ENCODE assay signal across 38 cellular contexts in the genomic region with DNA sequence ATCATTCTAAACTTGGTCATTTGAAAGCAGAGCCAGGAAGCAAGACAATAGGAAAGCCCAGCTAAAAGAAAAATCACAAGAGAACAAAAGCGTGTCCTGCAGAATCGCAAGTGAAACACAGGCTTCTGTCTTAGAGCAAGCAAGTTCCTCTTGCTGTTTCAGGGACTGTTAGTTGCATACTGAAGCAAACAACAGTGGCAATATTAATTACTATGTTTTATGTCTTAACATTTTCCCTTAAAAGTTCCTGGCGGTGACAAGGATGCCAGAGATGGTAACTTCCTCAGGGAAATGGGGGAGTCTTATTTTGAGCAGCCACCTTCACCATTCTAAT.
"Had no signal": no experiment of that assay in that cellular context is flagged by ENCODE, and none has a peak within 500 bp of the region (broad histone marks: within the 10 kb centered on the region; RNA-seq: fewer than 3 reads in every experiment).

No MANE protein-coding gene starts in this region.

- DNase-seq: activated CD4-positive, alpha-beta T cell treated with anti-CD3 and anti-CD28 coated beads for 36 hours; activated CD4-positive, alpha-beta T cell treated with anti-CD3 and anti-CD28 coated beads, Interleukin-2, amount 10 ng/mL, durations not matched to agents 7 days and 5 days; activated CD4-positive, alpha-beta T cell treated with anti-CD3 and anti-CD28 coated beads, Interleukin-2, amount 50 U/mL, for 48 hours; activated CD8-positive, alpha-beta memory T cell treated with anti-CD3 and anti-CD28 coated beads for 24 hours; activated CD8-positive, alpha-beta memory T cell treated with anti-CD3 and anti-CD28 coated beads, Interleukin-2, amount 10 ng/mL, durations not matched to agents 7 days and 5 days; activated CD8-positive, alpha-beta memory T cell treated with anti-CD3 and anti-CD28 coated beads, Interleukin-2, amount 50 U/mL, for 48 hours; activated effector memory CD4-positive, alpha-beta T cell treated with Interleukin-2 at 50 U/mL for 16 hours; activated naive CD4-positive, alpha-beta T cell treated with anti-CD3 and anti-CD28 coated beads, Interleukin-2, amount 10 ng/mL, durations not matched to agents 7 days and 5 days; activated naive CD8-positive, alpha-beta T cell treated with anti-CD3 and anti-CD28 coated beads, Interleukin-2, amount 50 U/mL, for 24 hours; activated T-cell treated with anti-CD3 and anti-CD28 coated beads, Interleukin-2, amount 50 U/mL, for 48 hours; anterior cingulate cortex; caudate nucleus; Kasumi-1; KG1; MG63; NCI-H1048; NCI-H1105 treated with DMSO at 0.1 percent for 48 hours; NCI-H1436; NCI-H1694 treated with DMSO at 0.1 percent for 48 hours; NCI-H2029; NCI-H2107; NCI-H2227 treated with DMSO at 0.1 percent for 48 hours; NCI-H446; NCI-H510A treated with DMSO at 0.1 percent for 48 hours; NCI-H526 treated with DMSO at 0.1 percent for 48 hours; NCI-H774; SHP77; SK-N-SH had no signal

- H3K9me2 ChIP-seq: SK-N-SH had no signal

- H3K9me3 ChIP-seq: MG63, SJSA1, SK-N-SH had no signal

- H3K4me3 ChIP-seq: MG63, SJSA1 had no signal

- H3K4me1 ChIP-seq: SJSA1 had no signal

- H3K4me2 ChIP-seq: SK-N-SH had no signal

- ATAC-seq: activated CD4-positive, alpha-beta T cell treated with anti-CD3 and anti-CD28 coated beads for 36 hours; activated CD4-positive, CD25-positive, alpha-beta regulatory T cell treated with anti-CD3 and anti-CD28 coated beads, Interleukin-2, amount 50 U/mL, for 24 hours; activated CD8-positive, alpha-beta memory T cell treated with anti-CD3 and anti-CD28 coated beads, Interleukin-2, amount 10 ng/mL, durations not matched to agents 7 days and 5 days; activated naive CD8-positive, alpha-beta T cell treated with anti-CD3 and anti-CD28 coated beads, Interleukin-2, amount 50 U/mL, for 24 hours; Panc1 had no signal

- H3K27me3 ChIP-seq: MG63, SJSA1 had no signal

- H3K4me1 Mint-ChIP-seq: activated CD4-positive, alpha-beta T cell treated with anti-CD3 and anti-CD28 coated beads for 36 hours; activated CD4-positive, alpha-beta T cell treated with anti-CD3 and anti-CD28 coated beads, Interleukin-2, amount 10 ng/mL, durations not matched to agents 7 days and 5 days; activated CD8-positive, alpha-beta memory T cell treated with anti-CD3 and anti-CD28 coated beads, Interleukin-2, amount 10 ng/mL, durations not matched to agents 7 days and 5 days; activated naive CD4-positive, alpha-beta T cell treated with anti-CD3 and anti-CD28 coated beads, Interleukin-2, amount 10 ng/mL, durations not matched to agents 7 days and 5 days; activated naive CD8-positive, alpha-beta T cell treated with anti-CD3 and anti-CD28 coated beads, Interleukin-2, amount 50 U/mL, for 24 hours had no signal

- H3K36me3 Mint-ChIP-seq: activated CD8-positive, alpha-beta memory T cell treated with anti-CD3 and anti-CD28 coated beads, Interleukin-2, amount 10 ng/mL, durations not matched to agents 7 days and 5 days; activated naive CD4-positive, alpha-beta T cell treated with anti-CD3 and anti-CD28 coated beads, Interleukin-2, amount 10 ng/mL, durations not matched to agents 7 days and 5 days; activated naive CD8-positive, alpha-beta T cell; brain; WTC11 had no signal

- H3K9me3 Mint-ChIP-seq: activated CD4-positive, alpha-beta T cell treated with anti-CD3 and anti-CD28 coated beads, Interleukin-2, amount 10 ng/mL, durations not matched to agents 7 days and 5 days; activated naive CD4-positive, alpha-beta T cell treated with anti-CD3 and anti-CD28 coated beads, Interleukin-2, amount 10 ng/mL, durations not matched to agents 7 days and 5 days; activated naive CD8-positive, alpha-beta T cell treated with anti-CD3 and anti-CD28 coated beads, Interleukin-2, amount 50 U/mL, for 24 hours; brain; T-helper 1 cell treated with Interleukin-12 subunit alpha and Interleukin-12 subunit beta and Interleukin-4 antibody, amounts not matched to agents 30 μg/mL and 1 μg/mL, for 36 hours; T-helper 2 cell treated with Interferon-gamma antibody and Interleukin-4, amounts not matched to agents 5 μg/mL and 100 μg/mL, for 36 hours; WTC11 had no signal

- H3K27me3 Mint-ChIP-seq: activated CD4-positive, alpha-beta T cell treated with anti-CD3 and anti-CD28 coated beads for 36 hours; activated CD4-positive, alpha-beta T cell treated with anti-CD3 and anti-CD28 coated beads, Interleukin-2, amount 10 ng/mL, durations not matched to agents 7 days and 5 days; activated CD8-positive, alpha-beta memory T cell treated with anti-CD3 and anti-CD28 coated beads, Interleukin-2, amount 10 ng/mL, durations not matched to agents 7 days and 5 days; activated naive CD4-positive, alpha-beta T cell treated with anti-CD3 and anti-CD28 coated beads, Interleukin-2, amount 10 ng/mL, durations not matched to agents 7 days and 5 days; activated naive CD8-positive, alpha-beta T cell; activated naive CD8-positive, alpha-beta T cell treated with anti-CD3 and anti-CD28 coated beads, Interleukin-2, amount 50 U/mL, for 24 hours had no signal

- FAIRE-seq: bronchial epithelial cell, TTC549 had no signal

- H3K27ac Mint-ChIP-seq: activated CD4-positive, alpha-beta T cell treated with anti-CD3 and anti-CD28 coated beads for 36 hours; activated CD4-positive, alpha-beta T cell treated with anti-CD3 and anti-CD28 coated beads, Interleukin-2, amount 10 ng/mL, durations not matched to agents 7 days and 5 days; activated CD8-positive, alpha-beta memory T cell treated with anti-CD3 and anti-CD28 coated beads, Interleukin-2, amount 10 ng/mL, durations not matched to agents 7 days and 5 days; activated naive CD4-positive, alpha-beta T cell treated with anti-CD3 and anti-CD28 coated beads, Interleukin-2, amount 10 ng/mL, durations not matched to agents 7 days and 5 days; activated naive CD8-positive, alpha-beta T cell; activated naive CD8-positive, alpha-beta T cell treated with anti-CD3 and anti-CD28 coated beads, Interleukin-2, amount 50 U/mL, for 24 hours; T-helper 1 cell treated with Interleukin-12 subunit alpha and Interleukin-12 subunit beta and Interleukin-4 antibody, amounts not matched to agents 30 μg/mL and 1 μg/mL, for 36 hours; T-helper 2 cell treated with Interferon-gamma antibody and Interleukin-4, amounts not matched to agents 5 μg/mL and 100 μg/mL, for 36 hours; WTC11 had no signal

- H3K4me3 Mint-ChIP-seq: activated CD4-positive, alpha-beta T cell treated with anti-CD3 and anti-CD28 coated beads for 36 hours; activated CD4-positive, alpha-beta T cell treated with anti-CD3 and anti-CD28 coated beads, Interleukin-2, amount 10 ng/mL, durations not matched to agents 7 days and 5 days; activated CD8-positive, alpha-beta memory T cell treated with anti-CD3 and anti-CD28 coated beads, Interleukin-2, amount 10 ng/mL, durations not matched to agents 7 days and 5 days; activated naive CD4-positive, alpha-beta T cell treated with anti-CD3 and anti-CD28 coated beads, Interleukin-2, amount 10 ng/mL, durations not matched to agents 7 days and 5 days; activated naive CD8-positive, alpha-beta T cell; activated naive CD8-positive, alpha-beta T cell treated with anti-CD3 and anti-CD28 coated beads, Interleukin-2, amount 50 U/mL, for 24 hours; brain; T-helper 1 cell treated with Interleukin-12 subunit alpha and Interleukin-12 subunit beta and Interleukin-4 antibody, amounts not matched to agents 30 μg/mL and 1 μg/mL, for 36 hours; T-helper 2 cell treated with Interferon-gamma antibody and Interleukin-4, amounts not matched to agents 5 μg/mL and 100 μg/mL, for 36 hours; WTC11 had no signal

- H3K36me3 ChIP-seq: MG63, SJSA1 had no signal

- H3K27ac ChIP-seq: SJSA1 had no signal

- H3K9ac ChIP-seq: SK-N-SH had no signal
